Comparison of ENCODE assay signal across 8 cellular contexts in the genomic region with DNA sequence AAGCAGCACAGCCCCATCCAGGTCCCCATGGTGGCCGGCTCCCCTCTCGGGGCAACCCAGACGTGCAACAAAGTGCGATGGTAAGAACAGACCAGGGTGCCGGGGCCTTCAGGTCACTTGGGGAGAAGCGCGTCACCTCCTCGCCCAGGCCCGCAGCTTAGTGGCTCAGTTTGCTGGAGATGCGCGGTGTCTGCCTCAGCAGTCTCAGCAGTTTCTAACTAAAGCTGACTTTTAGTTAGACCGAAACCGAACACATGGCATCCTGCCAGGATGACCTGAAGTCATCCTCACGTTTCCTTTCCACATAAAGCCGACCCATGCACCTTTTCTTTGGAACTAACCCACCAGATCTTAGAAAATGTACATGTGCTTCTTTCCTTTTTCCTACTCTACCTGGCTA. TPM values are rescaled to one million over a fixed set of nuclear protein-coding genes. Genes with fewer than 3 reads are reported as not detected.
"Had no signal": no experiment of that assay in that cellular context is flagged by ENCODE, and none has a peak within 500 bp of the region (broad histone marks: within the 10 kb centered on the region; RNA-seq: fewer than 3 reads in every experiment).

No MANE protein-coding gene starts in this region.

RNA-seq across cellular contexts. Expression of gene CA5A, which starts 47.9 kb away (rescaled TPM):
- total RNA-seq: aorta, breast epithelium, frontal cortex, occipital lobe, prostate gland, Right ventricle myocardium inferior, suprapubic skin, upper lobe of right lung had no signal
